In the genomic region with DNA sequence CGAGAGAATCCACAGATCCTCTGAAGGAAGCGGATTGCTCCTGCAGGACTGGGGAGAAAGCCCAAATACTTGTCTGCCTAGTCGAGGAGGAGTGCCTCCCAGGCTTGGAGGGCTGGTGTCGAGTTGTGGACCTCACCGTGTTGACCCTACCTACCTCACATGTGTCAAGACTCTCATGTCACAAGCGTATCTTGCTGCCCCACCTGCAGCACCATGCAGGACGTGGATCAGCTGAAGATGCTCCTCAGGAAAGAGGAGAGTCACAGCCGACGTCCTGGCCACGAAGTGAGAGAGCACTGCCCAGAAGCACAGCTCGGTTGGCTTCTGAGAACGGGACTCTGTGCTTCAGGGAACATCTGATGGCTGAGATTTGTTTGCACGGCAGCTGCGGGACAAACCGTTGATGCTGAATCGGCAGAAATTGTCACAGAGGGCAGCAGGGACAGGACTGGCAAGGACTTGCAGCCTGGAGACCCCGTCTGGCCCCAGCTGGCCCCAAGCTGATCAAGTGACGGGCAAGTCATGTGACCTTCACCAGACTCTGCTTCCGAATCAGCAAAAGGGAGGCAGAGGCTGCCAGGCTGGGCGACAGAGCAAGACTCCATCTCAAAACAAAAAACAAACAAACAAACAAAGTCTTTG, we compare ENCODE assay signal across 30 cellular contexts.
DNase-seq lines count a peak whose midpoint lies in the region; ATAC-seq, FAIRE-seq and TF ChIP-seq lines count a peak whose summit lies in the region.
"Had no signal": no experiment of that assay in that cellular context is flagged by ENCODE, and none has a peak within 500 bp of the region (broad histone marks: within the 10 kb centered on the region; RNA-seq: fewer than 3 reads in every experiment).

No MANE protein-coding gene starts in this region.

- no peaks in the 10 kb centered on the region for H3K4me1 ChIP-seq in astrocyte (ENCODE audit: insufficient read depth, low read length)
- H3K4me1 ChIP-seq in kidney (ENCODE audit: control insufficient read depth in 1 of 2, insufficient read depth in 1 of 2, low read depth in 1 of 2, low read length in 2 of 2) = no peaks in the 10 kb centered on the region
- no peaks in the 10 kb centered on the region for H3K4me1 ChIP-seq in skeletal muscle tissue (ENCODE audit: control insufficient read depth in 3 of 3, insufficient read depth in 3 of 3, low read length in 3 of 3)
- H3K4me1 ChIP-seq in effector memory CD4-positive, alpha-beta T cell (ENCODE audit: control insufficient read depth, insufficient read depth, low read length, poor library complexity, severe bottlenecking) = no peaks in the 10 kb centered on the region
- H3K4me1 ChIP-seq: colonic mucosa had no signal

- intact Hi-C loops in kidney (cut with DNase I) = no loop called here

- no peaks in the 10 kb centered on the region for H3K79me2 ChIP-seq in astrocyte (ENCODE audit: insufficient read depth, low read length)

- no peaks in the 10 kb centered on the region for H3K36me3 Mint-ChIP-seq in astrocyte (ENCODE audit: low read depth, unreplicated experiment)
- H3K36me3 Mint-ChIP-seq: CD14-positive monocyte, IgD-negative memory B cell, memory B cell, naive B cell had no signal

- peaks cover 4% of the 10 kb centered on the region for H3K27me3 ChIP-seq in astrocyte (ENCODE audit: insufficient read depth, low read length)
- no peaks in the 10 kb centered on the region for H3K27me3 ChIP-seq in skeletal muscle tissue (ENCODE audit: control insufficient read depth in 3 of 3, insufficient read depth in 3 of 3, low read length in 3 of 3)
- H3K27me3 ChIP-seq in effector memory CD4-positive, alpha-beta T cell (replicated peaks; ENCODE audit: control insufficient read depth, insufficient read depth, low read length, poor library complexity, severe bottlenecking) = no peaks in the 10 kb centered on the region
- H3K27me3 ChIP-seq: adrenal gland, colonic mucosa, MG63, tibial nerve had no signal

- TF ChIP-seq CTCF in astrocyte (IDR thresholded peaks at IDR 0.05; ENCODE audit: insufficient read depth, low read depth, low read length) = no peak
- TF ChIP-seq CTCF in kidney (IDR thresholded peaks at IDR 0.05; ENCODE audit: borderline replicate concordance, extremely low read depth, insufficient read depth) = no peak

- H3K27me3 Mint-ChIP-seq in astrocyte (ENCODE audit: low read depth, unreplicated experiment) = no peaks in the 10 kb centered on the region
- H3K27me3 Mint-ChIP-seq: IgD-negative memory B cell had no signal

- H3K4me3 ChIP-seq in astrocyte (ENCODE audit: insufficient read depth, low read depth, low read length) (no peak overlapping the region), kidney (ENCODE audit: low read length in 2 of 2) (no peak overlapping the region), skeletal muscle tissue (ENCODE audit: low read length in 3 of 3) (peak overlapping the region in 2 of 3 donors; percentile 2 to 41)
- no peak overlapping the region for H3K4me3 ChIP-seq in effector memory CD4-positive, alpha-beta T cell (ENCODE audit: insufficient read depth, low read depth, low read length, poor library complexity, severe bottlenecking)
- H3K4me3 ChIP-seq: adrenal gland, colonic mucosa, MG63, PC-9, SK-N-MC, tibial nerve had no signal

- ATAC-seq in GM19328 (IDR thresholded peaks at IDR 0.05; ENCODE audit: unreplicated experiment) = no peak
- no peak for ATAC-seq in GM19463 (IDR thresholded peaks at IDR 0.05; ENCODE audit: unreplicated experiment)
- ATAC-seq in GM18870 (IDR thresholded peaks at IDR 0.05; ENCODE audit: unreplicated experiment) = no peak
- ATAC-seq: activated T-cell treated with anti-CD3 and anti-CD28 coated beads, Interleukin-2, amount 50 U/mL, for 4 hours; left colon; T-helper 17 cell had no signal

- H3K4me2 ChIP-seq in astrocyte (ENCODE audit: low read length) = peak overlapping the region; percentile 17
- H3K4me2 ChIP-seq: PC-9 had no signal

- H3K4me1 Mint-ChIP-seq in astrocyte (ENCODE audit: low read depth, unreplicated experiment) = no peaks in the 10 kb centered on the region
- H3K4me1 Mint-ChIP-seq: memory B cell, naive B cell had no signal

- FAIRE-seq in astrocyte (lab: Jason Lieb, UNC) (no peak), kidney (lab: Jason Lieb, UNC) (no peak)
- FAIRE-seq: GM12892 had no signal

- no peak overlapping the region for H3K27ac ChIP-seq in astrocyte (ENCODE audit: low read depth, low read length)
- no peak overlapping the region for H3K27ac ChIP-seq in kidney (ENCODE audit: low read depth in 2 of 2, low read length in 2 of 2)
- H3K27ac ChIP-seq in skeletal muscle tissue (ENCODE audit: low read depth, low read length) = no peak overlapping the region
- no peak overlapping the region for H3K27ac ChIP-seq in effector memory CD4-positive, alpha-beta T cell (ENCODE audit: insufficient read depth, low read length, poor library complexity, severe bottlenecking)
- H3K27ac ChIP-seq: adrenal gland, colonic mucosa, PC-9, SK-N-MC, tibial nerve had no signal

- DNase-seq in M059J (ENCODE audit: low read depth) = peak; percentile 52
- DNase-seq in astrocyte (ENCODE audit: low read depth) = no peak
- DNase-seq in kidney = peak; percentile 53
- DNase-seq in effector memory CD4-positive, alpha-beta T cell = no peak
- DNase-seq: activated CD4-positive, alpha-beta T cell treated with anti-CD3 and anti-CD28 coated beads for 4 hours; activated naive CD4-positive, alpha-beta T cell; activated T-cell treated with anti-CD3 and anti-CD28 coated beads, Interleukin-2, amount 50 U/mL, for 4 hours; colonic mucosa; EL; left colon; MG63; naive B cell; NCI-H2107; NK-92 treated with Interleukin-12 subunit alpha and Interleukin-12 subunit beta, amount 100 ng/mL, for 24 hours; PC-9; stimulated activated CD4-positive, alpha-beta T cell treated with anti-CD3 and anti-CD28 coated beads, Interleukin-12 subunit alpha, Interleukin-12 subunit beta, amount 100 ng/mL, for 4 hours; stimulated activated CD4-positive, alpha-beta T cell treated with anti-CD3 and anti-CD28 coated beads, Interleukin-4, amount 100 ng/mL, for 4 hours; stimulated activated naive CD4-positive, alpha-beta T cell; T-helper 17 cell had no signal

- no peaks in the 10 kb centered on the region for H3K9me3 Mint-ChIP-seq in astrocyte (ENCODE audit: unreplicated experiment)
- H3K9me3 Mint-ChIP-seq: activated T-cell treated with anti-CD3 and anti-CD28 coated beads, Interleukin-2, amount 50 U/mL, for 4 hours; CD14-positive monocyte; IgD-negative memory B cell; memory B cell; naive B cell had no signal

- H3K9me3 ChIP-seq in astrocyte (ENCODE audit: insufficient read depth, low read depth, low read length) (no peaks in the 10 kb centered on the region), kidney (ENCODE audit: control insufficient read depth in 1 of 2, low read length in 2 of 2) (no peaks in the 10 kb centered on the region), skeletal muscle tissue (ENCODE audit: control insufficient read depth in 3 of 3, low read length in 3 of 3) (no peaks in the 10 kb centered on the region)
- H3K9me3 ChIP-seq in effector memory CD4-positive, alpha-beta T cell (ENCODE audit: control insufficient read depth, low read length) = no peaks in the 10 kb centered on the region
- H3K9me3 ChIP-seq: adrenal gland, colonic mucosa, MG63, tibial nerve had no signal

- no peak overlapping the region for H3K27ac Mint-ChIP-seq in astrocyte (ENCODE audit: unreplicated experiment)
- H3K27ac Mint-ChIP-seq: IgD-negative memory B cell, memory B cell, naive B cell, T-helper 17 cell had no signal

- no peaks in the 10 kb centered on the region for H4K20me1 ChIP-seq in astrocyte (ENCODE audit: insufficient read depth, low read length)

- no peak overlapping the region for H3K9ac ChIP-seq in astrocyte (ENCODE audit: low read length)
- H3K9ac ChIP-seq in kidney (ENCODE audit: low read length in 2 of 2) = no peak overlapping the region
- no peak overlapping the region for H3K9ac ChIP-seq in skeletal muscle tissue (ENCODE audit: low read depth in 1 of 3, low read length in 3 of 3)

- no peak overlapping the region for H3K4me3 Mint-ChIP-seq in astrocyte (ENCODE audit: unreplicated experiment)
- H3K4me3 Mint-ChIP-seq: activated T-cell treated with anti-CD3 and anti-CD28 coated beads, Interleukin-2, amount 50 U/mL, for 4 hours; CD14-positive monocyte; IgD-negative memory B cell; memory B cell; naive B cell; T-helper 17 cell had no signal

- no peaks in the 10 kb centered on the region for H3K36me3 ChIP-seq in astrocyte (ENCODE audit: insufficient read depth, low read length)
- H3K36me3 ChIP-seq in kidney (ENCODE audit: control insufficient read depth in 1 of 2, insufficient read depth in 2 of 2, low read length in 2 of 2) = no peaks in the 10 kb centered on the region
- no peaks in the 10 kb centered on the region for H3K36me3 ChIP-seq in skeletal muscle tissue (ENCODE audit: control insufficient read depth in 3 of 3, insufficient read depth in 3 of 3, low read length in 3 of 3)
- H3K36me3 ChIP-seq in effector memory CD4-positive, alpha-beta T cell (ENCODE audit: control insufficient read depth, insufficient read depth, low read length) = no peaks in the 10 kb centered on the region
- H3K36me3 ChIP-seq: adrenal gland, colonic mucosa, MG63, tibial nerve had no signal

- H2AFZ ChIP-seq in astrocyte (ENCODE audit: low read depth, low read length) = peak overlapping the region; percentile 37
- H2AFZ ChIP-seq: PC-9 had no signal

Comparison
In these comparisons a context has a peak if more than half of its experiments do, and no peak if none do; other contexts are left out.
1. DNase-seq: peak in M059J (single experiment) and kidney (single experiment); none in astrocyte (single experiment) and effector memory CD4-positive, alpha-beta T cell (0 of 3).
2. H3K4me3 ChIP-seq: peak in skeletal muscle tissue (2 of 3); none in astrocyte (single experiment), kidney (0 of 2) and effector memory CD4-positive, alpha-beta T cell (single experiment).